In genomic region chr2:112048887-112049286, GRCh38 we compare ENCODE assay signal across 8 cellular contexts. TPM values are rescaled to one million over a fixed set of nuclear protein-coding genes. Genes with fewer than 3 reads are reported as not detected.
DNase-seq lines count a peak whose midpoint lies in the region; ATAC-seq and TF ChIP-seq lines count a peak whose summit lies in the region.

No MANE protein-coding gene starts in this region.

- TF ChIP-seq CTCF in IMR-90 (conservative IDR thresholded peaks at IDR 0.05; ENCODE audit: low read depth, low read length) (peak; percentile 89), PC-3 (conservative IDR thresholded peaks at IDR 0.05; ENCODE audit: low read depth, low read length) (peak; percentile 72), colonic mucosa (IDR thresholded peaks at IDR 0.05) (peak; percentile 86), lower lobe of right lung (IDR thresholded peaks at IDR 0.05) (peak; percentile 80)

- no peak overlapping the region for H4K5ac ChIP-seq in IMR-90 (ENCODE audit: low read depth, low read length)

- H3K23ac ChIP-seq in IMR-90 (ENCODE audit: low read depth, low read length), result no peak overlapping the region

- H2AFZ ChIP-seq in IMR-90 (replicated peaks; ENCODE audit: low read length, poor library complexity), result no peak overlapping the region
- H2AFZ ChIP-seq in PC-3 (ENCODE audit: low read length), result no peak overlapping the region

- no peak overlapping the region for H2BK5ac ChIP-seq in IMR-90 (ENCODE audit: low read depth, low read length, poor library complexity, severe bottlenecking)

- no peaks in the 10 kb centered on the region for H3F3A ChIP-seq in PC-3 (ENCODE audit: low read length, unreplicated experiment)

- no peak overlapping the region for H2BK15ac ChIP-seq in IMR-90 (ENCODE audit: low read depth, low read length)

- H3K4me2 ChIP-seq in IMR-90 (ENCODE audit: low read depth, low read length) (no peak overlapping the region), PC-3 (ENCODE audit: low read length) (no peak overlapping the region)

- H2AK9ac ChIP-seq in IMR-90 (replicated peaks; ENCODE audit: low read depth, low read length, poor library complexity), result no peak overlapping the region

- BruUV-seq in IMR-90 (replicated peaks; lab: Mats Ljungman, UMichigan), result no TSS peak
- BruUV-seq in PC-3 (replicated peaks; lab: Mats Ljungman, UMichigan), result no TSS peak

- DNase-seq in NCI-H524 (lab: John Stamatoyannopoulos, UW) (peak; percentile 10 to 54), NCI-H524 treated with DMSO at 0.1 percent for 48 hours (lab: John Stamatoyannopoulos, UW) (no peak), IMR-90 (peak; percentile 74), PC-3 (peak; percentile 86), colonic mucosa (peak; percentile 65), lower lobe of right lung (no peak), NCI-H1930 (lab: John Stamatoyannopoulos, UW) (no peak)
- DNase-seq in activated CD8-positive, alpha-beta memory T cell treated with anti-CD3 and anti-CD28 coated beads for 24 hours, result no peak

- no peak overlapping the region for H3K18ac ChIP-seq in IMR-90 (ENCODE audit: low read depth, low read length)

- peaks cover 0 to 8% of the 10 kb centered on the region in 2 experiments; a peak in 2 of 4 replicates for H3K79me1 ChIP-seq in IMR-90 (ENCODE audit: low read depth in 1 of 2, low read length in 2 of 2)

- H3K4me1 ChIP-seq in IMR-90 (ENCODE audit: control insufficient read depth, insufficient read depth, low read length), result no peaks in the 10 kb centered on the region
- H3K4me1 ChIP-seq in PC-3 (ENCODE audit: insufficient read depth, low read length), result peaks cover 6% of the 10 kb centered on the region
- no peaks in the 10 kb centered on the region for H3K4me1 ChIP-seq in colonic mucosa
- H3K4me1 ChIP-seq in lower lobe of right lung, result peaks cover 22% of the 10 kb centered on the region

- no peaks in the 10 kb centered on the region; the same call in 1 of the 2 replicates for H3K9me1 ChIP-seq in IMR-90 (ENCODE audit: insufficient read depth, low read length)

- CTCF ChIA-PET in IMR-90 (lab: Yijun Ruan, JAX), result interaction anchor here (0.6 kb wide), 1 partner anchor 142 kb away, joined by 3 read pairs; no protein-coding TSS in a partner anchor
- CTCF ChIA-PET in PC-3 (lab: Charles Lee), result interaction anchor here (0.8 to 0.9 kb wide), 2 partner anchors 151 to 161 kb away, joined by 3 to 10 read pairs; no protein-coding TSS in a partner anchor

- POLR2A ChIA-PET in IMR-90 (lab: Charles Lee; ENCODE audit: unreplicated experiment), result no interaction called here
- POLR2A ChIA-PET in PC-3 (lab: Charles Lee; ENCODE audit: unreplicated experiment), result no interaction called here

- peak; percentile 95 for ATAC-seq in IMR-90 (ENCODE audit: low read depth)
- ATAC-seq in PC-3, result peak; percentile 64
- ATAC-seq in lower lobe of right lung, result peak; percentile 85 to 86

- no peak overlapping the region for H3K56ac ChIP-seq in IMR-90 (ENCODE audit: extremely low read depth, insufficient read depth, low read length)

- H2BK120ac ChIP-seq in IMR-90 (ENCODE audit: low read depth, low read length), result no peak overlapping the region

- H4K20me1 ChIP-seq in IMR-90 (ENCODE audit: insufficient read depth, low read length) (no peaks in the 10 kb centered on the region; the same call in 1 of the 2 replicates), PC-3 (ENCODE audit: low read length) (no peaks in the 10 kb centered on the region)

- dilution Hi-C loops in IMR-90 (cut with HindIII; ENCODE audit: low sequenced_read_pairs, unreplicated experiment), result no loop called here

- H3K4me3 ChIP-seq in IMR-90 (ENCODE audit: insufficient read depth, low read depth, low read length), result no peak overlapping the region
- no peak overlapping the region for H3K4me3 ChIP-seq in PC-3 (ENCODE audit: low read length)
- no peak overlapping the region for H3K4me3 ChIP-seq in colonic mucosa
- H3K4me3 ChIP-seq in lower lobe of right lung, result no peak overlapping the region

- in situ Hi-C loops in IMR-90 (cut with MboI; ENCODE audit: low sequenced_read_pairs), result loop anchor here (5.0 kb wide), 1 partner anchor 157 kb away; no protein-coding TSS in a partner anchor

- H2AK5ac ChIP-seq in IMR-90 (ENCODE audit: low read depth, low read length), result no peak overlapping the region

- H3K9me3 ChIP-seq in IMR-90 (ENCODE audit: control insufficient read depth, insufficient read depth, low read length) (peaks cover 14% of the 10 kb centered on the region), PC-3 (ENCODE audit: low read length) (no peaks in the 10 kb centered on the region), colonic mucosa (no peaks in the 10 kb centered on the region), lower lobe of right lung (no peaks in the 10 kb centered on the region)

- H4K91ac ChIP-seq in IMR-90 (ENCODE audit: insufficient read depth, low read depth, low read length), result no peak overlapping the region

- H3K27me3 ChIP-seq in IMR-90 (ENCODE audit: control insufficient read depth, insufficient read depth, low read length) (no peaks in the 10 kb centered on the region), PC-3 (ENCODE audit: low read length) (no peaks in the 10 kb centered on the region), colonic mucosa (no peaks in the 10 kb centered on the region), lower lobe of right lung (ENCODE audit: low read depth) (no peaks in the 10 kb centered on the region)

- H3K36me3 ChIP-seq in IMR-90 (ENCODE audit: control insufficient read depth, insufficient read depth, low read length), result no peaks in the 10 kb centered on the region
- no peaks in the 10 kb centered on the region for H3K36me3 ChIP-seq in PC-3 (ENCODE audit: low read depth, low read length)
- no peaks in the 10 kb centered on the region for H3K36me3 ChIP-seq in colonic mucosa
- no peaks in the 10 kb centered on the region for H3K36me3 ChIP-seq in lower lobe of right lung

- H4K8ac ChIP-seq in IMR-90 (ENCODE audit: low read depth in 2 of 2, low read length in 2 of 2), result no peak overlapping the region

- no peak for TF ChIP-seq POLR2A in IMR-90 (IDR thresholded peaks at IDR 0.05; ENCODE audit: low read depth, low read length)

- H3K27ac ChIP-seq in IMR-90 (ENCODE audit: insufficient read depth, low read length) (no peak overlapping the region), PC-3 (ENCODE audit: low read length) (no peak overlapping the region), colonic mucosa (no peak overlapping the region), lower lobe of right lung (no peak overlapping the region)

- no peaks in the 10 kb centered on the region for H3K79me2 ChIP-seq in PC-3 (ENCODE audit: low read length)

- H3K9ac ChIP-seq in IMR-90 (ENCODE audit: low read depth, low read length) (no peak overlapping the region), PC-3 (ENCODE audit: low read length) (no peak overlapping the region), colonic mucosa (ENCODE audit: low read depth in 2 of 2, low read length in 2 of 2) (no peak overlapping the region)

- H3K14ac ChIP-seq in IMR-90 (replicated peaks; ENCODE audit: low read depth, low read length), result no peak overlapping the region

- no peak overlapping the region for H3K4ac ChIP-seq in IMR-90 (ENCODE audit: low read depth, low read length)

- TF ChIP-seq RAD21 in IMR-90 (IDR thresholded peaks at IDR 0.05; ENCODE audit: low read length), result peak; percentile 74

- intact Hi-C loops in IMR-90 (cut with micrococcal nuclease) (loop anchor here (1.0 kb wide), 1 partner anchor 162 kb away; no protein-coding TSS in a partner anchor), PC-3 (cut with micrococcal nuclease) (loop anchor here (1.0 kb wide), 4 partner anchors 103 to 162 kb away; no protein-coding TSS in a partner anchor), colonic mucosa (cut with DNase I) (loop anchor here (5.0 kb wide), 1 partner anchor 152 kb away; the partner anchor contains the start of gene MERTK), lower lobe of right lung (cut with DNase I) (loop anchor here (10.0 kb wide), 1 partner anchor 154 kb away; the partner anchor contains the start of gene MERTK)

- H3K9me2 ChIP-seq in PC-3 (replicated peaks; ENCODE audit: low read length), result no peaks in the 10 kb centered on the region

- no CpG with 5 or more reads among the region's 3 CpGs for WGBS in IMR-90 (ENCODE audit: extremely low coverage in 2 of 2, insufficient read length in 1 of 2), 2 experiments

- H2BK20ac ChIP-seq in IMR-90 (ENCODE audit: low read depth, low read length), result no peak overlapping the region

TF ChIP-seq in IMR-90, 13 proteins besides CTCF, POLR2A, EP300 and RAD21:
- peak; percentile 77 for TF ChIP-seq SMC3 (IDR thresholded peaks at IDR 0.05; ENCODE audit: low read depth, low read length)
- no peak for TF ChIP-seq MAFK (IDR thresholded peaks at IDR 0.05; ENCODE audit: low read depth, low read length)

RNA-seq across cellular contexts. Expression of gene TMEM87B, which starts 6.2 kb away (rescaled TPM):
- total RNA-seq in IMR-90 (2012; rRNA removed), result 6.3 and 16.9 TPM in 2 replicates
- polyA plus RNA-seq in IMR-90 (2012; rRNA removed), result 8.8 and 12.5 TPM in 2 replicates
- polyA plus RNA-seq in IMR-90 (2012; cell fraction: cytosol; rRNA removed), result 2.8 and 3.4 TPM in 2 replicates
- polyA plus RNA-seq in IMR-90 (2012; cell fraction: nucleus; rRNA removed; ENCODE audit: low replicate concordance), result 7.8 and 22.3 TPM in 2 replicates
- 11.2 and 17.3 TPM in 2 replicates for total RNA-seq in PC-3 (2014; rRNA removed)
- total RNA-seq in colonic mucosa, result 10 to 100 TPM; 56.7 to 71.2 TPM
- 23.6 TPM for total RNA-seq in lower lobe of right lung

Comparison
In these comparisons a context has a peak if more than half of its experiments do, and no peak if none do; other contexts are left out.
1. DNase-seq: peak in NCI-H524 (2 of 2), IMR-90 (single experiment), PC-3 (single experiment) and colonic mucosa (single experiment); none in NCI-H524 treated with DMSO at 0.1 percent for 48 hours (single experiment), lower lobe of right lung (single experiment), NCI-H1930 (0 of 2) and activated CD8-positive, alpha-beta memory T cell treated with anti-CD3 and anti-CD28 coated beads for 24 hours (single experiment).
2. Peak in every context shown above with its lines, with median percentiles within 50 percentile points of each other: ATAC-seq and CTCF ChIP-seq.